In the genomic region with DNA sequence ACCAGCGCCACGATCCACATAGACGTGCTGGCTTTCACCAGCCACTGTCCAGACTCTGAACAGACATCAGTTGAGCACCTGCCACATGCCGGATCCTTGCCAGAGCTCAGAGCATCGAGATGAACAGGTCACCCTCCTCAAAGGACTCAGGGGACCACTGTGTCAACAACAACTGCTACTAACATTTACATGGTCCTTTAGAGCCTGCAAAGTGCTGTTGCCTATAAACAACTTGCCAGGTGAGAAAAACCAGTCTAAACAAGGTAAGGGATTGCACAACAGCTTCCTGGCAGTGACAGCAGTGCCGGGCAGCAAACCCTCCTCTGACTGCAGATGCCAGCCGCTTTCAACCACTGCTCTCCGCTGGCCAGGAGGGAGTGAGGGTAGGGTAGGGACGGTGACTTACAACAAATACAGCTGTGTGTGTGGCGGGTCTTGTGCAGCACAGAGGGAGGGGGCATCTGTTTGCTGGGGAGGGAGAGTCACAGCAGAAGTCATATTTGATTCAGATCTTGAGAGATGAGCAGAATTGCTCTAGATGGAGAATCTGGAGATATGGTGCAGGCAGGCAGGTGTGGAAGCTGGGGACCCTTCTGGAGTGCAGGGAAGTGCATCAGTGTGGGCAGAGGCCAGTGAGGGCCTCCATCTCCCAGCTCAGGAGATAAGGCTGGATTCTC, we compare ENCODE assay signal across 9 cellular contexts. TPM values are rescaled to one million over a fixed set of nuclear protein-coding genes. Genes with fewer than 3 reads are reported as not detected.
A peak's percentile ranks its signal among the peaks of the same experiment; 100 is the strongest.
DNase-seq lines count a peak whose midpoint lies in the region; ATAC-seq and TF ChIP-seq lines count a peak whose summit lies in the region.
"Had no signal": no experiment of that assay in that cellular context is flagged by ENCODE, and none has a peak within 500 bp of the region (broad histone marks: within the 10 kb centered on the region; RNA-seq: fewer than 3 reads in every experiment).

No MANE protein-coding gene starts in this region.

- POLR2A ChIA-PET in T-cell (lab: Charles Lee) = no interaction called here

- H3K4me1 Mint-ChIP-seq in glutamatergic neuron (ENCODE audit: low read depth, unreplicated experiment) (peaks cover 5% of the 10 kb centered on the region), T-cell (peaks cover 5 to 14% (median 8%) of the 10 kb centered on the region in 3 donors)

- H3K27me3 Mint-ChIP-seq in glutamatergic neuron (ENCODE audit: unreplicated experiment) (peaks cover 5% of the 10 kb centered on the region), T-cell (no peaks in the 10 kb centered on the region)

- H3K27ac ChIP-seq in psoas muscle = peak overlapping the region; percentile 44

- intact Hi-C loops in psoas muscle (cut with DNase I) = no loop called here

- H3K4me3 ChIP-seq in psoas muscle = no peak overlapping the region

- H3K36me3 Mint-ChIP-seq in glutamatergic neuron (ENCODE audit: unreplicated experiment) (no peaks in the 10 kb centered on the region), T-cell (peaks cover 11% of the 10 kb centered on the region)

- H3K9me3 Mint-ChIP-seq in glutamatergic neuron (ENCODE audit: unreplicated experiment) (peaks cover 15% of the 10 kb centered on the region), T-cell (no peaks in the 10 kb centered on the region)

- H3K27me3 ChIP-seq in psoas muscle (ENCODE audit: insufficient read depth in 3 of 3, low read length in 2 of 3) = no peaks in the 10 kb centered on the region

- H3K27ac Mint-ChIP-seq in glutamatergic neuron (ENCODE audit: unreplicated experiment) = peak overlapping the region; percentile 38
- no peak overlapping the region for H3K27ac Mint-ChIP-seq in T-cell

- CTCF ChIA-PET in T-cell (lab: Charles Lee) = no interaction called here

- H3K4me1 ChIP-seq in psoas muscle = peaks cover 8% of the 10 kb centered on the region

- no peak overlapping the region for H3K4me3 Mint-ChIP-seq in glutamatergic neuron (ENCODE audit: unreplicated experiment)
- H3K4me3 Mint-ChIP-seq in T-cell = no peak overlapping the region

- ATAC-seq in psoas muscle (peak; percentile 77 to 91 (median 84)), T-cell (replicated peaks in 1 of 4) (no peak), HG03520 (IDR thresholded peaks at IDR 0.05; ENCODE audit: unreplicated experiment) (no peak)

- peak; percentile 84 to 88 for DNase-seq in NCI-H526 (lab: John Stamatoyannopoulos, UW)
- no peak for DNase-seq in glutamatergic neuron
- DNase-seq in psoas muscle = no peak
- DNase-seq in T-cell = no peak
- DNase-seq in superior temporal gyrus (ENCODE audit: extremely low spot score) = no peak
- DNase-seq in stimulated activated CD4-positive, alpha-beta T cell treated with anti-CD3 and anti-CD28 coated beads, Interleukin-12 subunit alpha, Interleukin-12 subunit beta, amount 100 ng/mL, for 4 hours = no peak
- DNase-seq: activated CD4-positive, alpha-beta T cell treated with anti-CD3 and anti-CD28 coated beads, Interleukin-2, amount 50 U/mL, for 1 hour had no signal

- no peaks in the 10 kb centered on the region for H3K9me3 ChIP-seq in psoas muscle

- peak; percentile 8; the same call in 1 of the 2 replicates for TF ChIP-seq RAD21 in Ishikawa (IDR thresholded peaks at IDR 0.05; ENCODE audit: low read depth)

- WGBS in psoas muscle, 3 donors = 25 to 34% (median 28%) methylated on average over 10 of the region's 10 CpGs

- TF ChIP-seq EP300 in Ishikawa (IDR thresholded peaks at IDR 0.05; ENCODE audit: borderline replicate concordance) = no peak

- TF ChIP-seq CTCF in glutamatergic neuron (IDR thresholded peaks at IDR 0.05; ENCODE audit: partially characterized antibody, unreplicated experiment) (no peak), psoas muscle (IDR thresholded peaks at IDR 0.05) (no peak)

- H3K36me3 ChIP-seq in psoas muscle (ENCODE audit: insufficient read depth in 1 of 2, low read depth in 1 of 2) = peaks cover 0 to 4% of the 10 kb centered on the region in 2 donors

TF ChIP-seq in Ishikawa, 13 proteins besides CTCF, POLR2A, EP300 and RAD21:
- TF ChIP-seq TAF1 (IDR thresholded peaks at IDR 0.05; ENCODE audit: low read depth) (no peak), NFIC (IDR thresholded peaks at IDR 0.05) (peak; percentile 46; the same call in 1 of the 2 replicates), TCF12 (IDR thresholded peaks at IDR 0.05; ENCODE audit: low read depth) (peak; percentile 60; the same call in 1 of the 2 replicates), TEAD4 (IDR thresholded peaks at IDR 0.05) (no peak), CEBPB (IDR thresholded peaks at IDR 0.05) (peak; percentile 99), CREB1 (IDR thresholded peaks at IDR 0.05; ENCODE audit: low read depth) (no peak), MAX (IDR thresholded peaks at IDR 0.05) (no peak), YY1 (IDR thresholded peaks at IDR 0.05; ENCODE audit: low read depth) (no peak), EGR1 (IDR thresholded peaks at IDR 0.05) (no peak), ZBTB7A (IDR thresholded peaks at IDR 0.05; ENCODE audit: low read depth) (no peak), FOXM1 (IDR thresholded peaks at IDR 0.05; ENCODE audit: borderline replicate concordance, low read depth) (no peak)
- TF ChIP-seq, protein P1, sequence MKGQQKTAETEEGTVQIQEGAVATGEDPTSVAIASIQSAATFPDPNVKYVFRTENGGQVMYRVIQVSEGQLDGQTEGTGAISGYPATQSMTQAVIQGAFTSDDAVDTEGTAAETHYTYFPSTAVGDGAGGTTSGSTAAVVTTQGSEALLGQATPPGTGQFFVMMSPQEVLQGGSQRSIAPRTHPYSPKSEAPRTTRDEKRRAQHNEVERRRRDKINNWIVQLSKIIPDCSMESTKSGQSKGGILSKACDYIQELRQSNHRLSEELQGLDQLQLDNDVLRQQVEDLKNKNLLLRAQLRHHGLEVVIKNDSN (IDR thresholded peaks at IDR 0.05) = no peak
- TF ChIP-seq, protein P2, sequence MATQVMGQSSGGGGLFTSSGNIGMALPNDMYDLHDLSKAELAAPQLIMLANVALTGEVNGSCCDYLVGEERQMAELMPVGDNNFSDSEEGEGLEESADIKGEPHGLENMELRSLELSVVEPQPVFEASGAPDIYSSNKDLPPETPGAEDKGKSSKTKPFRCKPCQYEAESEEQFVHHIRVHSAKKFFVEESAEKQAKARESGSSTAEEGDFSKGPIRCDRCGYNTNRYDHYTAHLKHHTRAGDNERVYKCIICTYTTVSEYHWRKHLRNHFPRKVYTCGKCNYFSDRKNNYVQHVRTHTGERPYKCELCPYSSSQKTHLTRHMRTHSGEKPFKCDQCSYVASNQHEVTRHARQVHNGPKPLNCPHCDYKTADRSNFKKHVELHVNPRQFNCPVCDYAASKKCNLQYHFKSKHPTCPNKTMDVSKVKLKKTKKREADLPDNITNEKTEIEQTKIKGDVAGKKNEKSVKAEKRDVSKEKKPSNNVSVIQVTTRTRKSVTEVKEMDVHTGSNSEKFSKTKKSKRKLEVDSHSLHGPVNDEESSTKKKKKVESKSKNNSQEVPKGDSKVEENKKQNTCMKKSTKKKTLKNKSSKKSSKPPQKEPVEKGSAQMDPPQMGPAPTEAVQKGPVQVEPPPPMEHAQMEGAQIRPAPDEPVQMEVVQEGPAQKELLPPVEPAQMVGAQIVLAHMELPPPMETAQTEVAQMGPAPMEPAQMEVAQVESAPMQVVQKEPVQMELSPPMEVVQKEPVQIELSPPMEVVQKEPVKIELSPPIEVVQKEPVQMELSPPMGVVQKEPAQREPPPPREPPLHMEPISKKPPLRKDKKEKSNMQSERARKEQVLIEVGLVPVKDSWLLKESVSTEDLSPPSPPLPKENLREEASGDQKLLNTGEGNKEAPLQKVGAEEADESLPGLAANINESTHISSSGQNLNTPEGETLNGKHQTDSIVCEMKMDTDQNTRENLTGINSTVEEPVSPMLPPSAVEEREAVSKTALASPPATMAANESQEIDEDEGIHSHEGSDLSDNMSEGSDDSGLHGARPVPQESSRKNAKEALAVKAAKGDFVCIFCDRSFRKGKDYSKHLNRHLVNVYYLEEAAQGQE (IDR thresholded peaks at IDR 0.05; ENCODE audit: low read depth) = no peak
TF ChIP-seq in Ishikawa: peak in this region for 3.

RNA-seq across cellular contexts. Expression of gene RHEB, which starts 32.8 kb away (rescaled TPM):
- total RNA-seq in glutamatergic neuron (ENCODE audit: unreplicated experiment) (88.2 TPM), psoas muscle (100 to 1,000 TPM in 3 of 4 donors, 10 to 100 TPM in 1; 98.0 to 191 (median 142) TPM), T-cell (10 to 100 TPM; 35.8 to 46.0 (median 41.6) TPM)
- polyA plus RNA-seq in psoas muscle = 100 to 1,000 TPM; 167 to 248 (median 176) TPM

Comparison
In these comparisons a context has a peak if more than half of its experiments do, and no peak if none do; other contexts are left out.
1. DNase-seq: peak in NCI-H526 (2 of 2); none in glutamatergic neuron (single experiment), psoas muscle (0 of 2), T-cell (0 of 34), superior temporal gyrus (single experiment) and stimulated activated CD4-positive, alpha-beta T cell treated with anti-CD3 and anti-CD28 coated beads, Interleukin-12 subunit alpha, Interleukin-12 subunit beta, amount 100 ng/mL, for 4 hours (single experiment).
2. ATAC-seq: peak in psoas muscle (4 of 4); none in T-cell (0 of 4) and HG03520 (single experiment).